Comparison of ENCODE assay signal across 1 cellular context in the genomic region with DNA sequence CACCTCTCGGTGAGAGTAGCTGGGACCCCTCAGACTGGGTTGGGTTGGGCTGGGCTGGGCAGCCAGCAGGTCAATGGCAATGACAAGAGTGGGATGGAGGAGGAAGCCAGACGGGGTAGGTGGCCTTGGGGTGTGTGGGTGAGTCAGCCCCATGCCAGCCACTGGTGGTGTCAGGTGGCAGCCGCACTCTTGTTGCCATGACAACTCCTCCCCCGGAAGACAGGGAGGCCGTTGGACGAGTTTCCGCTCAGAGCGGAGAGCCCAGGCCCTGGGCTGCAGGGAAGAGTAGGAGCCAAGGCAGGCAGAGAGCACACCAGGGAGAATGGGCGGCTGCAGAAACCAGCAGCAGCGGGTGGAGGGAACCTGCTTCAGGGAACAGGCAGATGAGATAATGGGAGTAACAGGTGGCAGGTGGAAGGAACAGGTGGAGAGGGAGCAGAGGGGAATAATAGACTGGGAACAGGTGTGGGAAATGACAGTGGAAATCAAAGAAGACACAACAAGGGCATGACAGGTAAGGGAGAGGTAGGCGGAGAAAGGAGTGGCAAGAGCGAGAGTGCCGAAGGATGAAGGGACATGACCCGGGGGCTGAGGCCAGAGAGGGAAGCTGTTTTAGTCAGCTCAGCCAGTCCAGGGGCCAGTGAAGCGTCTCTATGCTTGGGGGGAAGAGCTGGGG.
TF ChIP-seq lines count a peak whose summit lies in the region.

No MANE protein-coding gene starts in this region.

TF ChIP-seq in HepG2, 621 proteins besides CTCF, POLR2A, EP300 and RAD21 (continued from another document and continues in another):
- no peak for TF ChIP-seq TERF1 (CRISPR knock-in tag; IDR thresholded peaks at IDR 0.05)
- TF ChIP-seq TFE3 (CRISPR knock-in tag; IDR thresholded peaks at IDR 0.05), result 0 out of 2 replicates have a peak, but pooled peaks have one; percentile 24
- no peak for TF ChIP-seq ZNF766 (CRISPR knock-in tag; IDR thresholded peaks at IDR 0.05; ENCODE audit: borderline replicate concordance)
- no peak for TF ChIP-seq HOXD1 (CRISPR knock-in tag; IDR thresholded peaks at IDR 0.05)
- no peak for TF ChIP-seq DDIT3 (CRISPR knock-in tag; IDR thresholded peaks at IDR 0.05)
- no peak for TF ChIP-seq ZNF343 (CRISPR knock-in tag; IDR thresholded peaks at IDR 0.05)
- TF ChIP-seq SAFB2 (CRISPR knock-in tag; IDR thresholded peaks at IDR 0.05; ENCODE audit: borderline replicate concordance, low read depth), result no peak
- TF ChIP-seq ZNF577 (CRISPR knock-in tag; IDR thresholded peaks at IDR 0.05; ENCODE audit: borderline replicate concordance, low read depth), result no peak
- TF ChIP-seq DNMT3B (CRISPR knock-in tag; conservative IDR thresholded peaks at IDR 0.05), result no peak
- no peak for TF ChIP-seq CBX1 (IDR thresholded peaks at IDR 0.05; ENCODE audit: low read depth)
- TF ChIP-seq REPIN1 (CRISPR knock-in tag; IDR thresholded peaks at IDR 0.05; ENCODE audit: borderline replicate concordance, low read depth), result no peak
- TF ChIP-seq ZBTB38 (CRISPR knock-in tag; IDR thresholded peaks at IDR 0.05), result peak; percentile 81; the same call in 1 of the 2 replicates
- no peak for TF ChIP-seq POGZ (CRISPR knock-in tag; IDR thresholded peaks at IDR 0.05)
- no peak for TF ChIP-seq IRF1 (CRISPR knock-in tag; IDR thresholded peaks at IDR 0.05; ENCODE audit: low read depth)
- TF ChIP-seq ZNF572 (CRISPR knock-in tag; IDR thresholded peaks at IDR 0.05), result no peak
- no peak for TF ChIP-seq ZNF530 (CRISPR knock-in tag; IDR thresholded peaks at IDR 0.05; ENCODE audit: low read depth)
- no peak for TF ChIP-seq BCL3 (CRISPR knock-in tag; IDR thresholded peaks at IDR 0.05)
- no peak for TF ChIP-seq ZNF674 (CRISPR knock-in tag; IDR thresholded peaks at IDR 0.05; ENCODE audit: low read depth)
- TF ChIP-seq HOXA9 (CRISPR knock-in tag; IDR thresholded peaks at IDR 0.05; ENCODE audit: borderline replicate concordance), result no peak
- no peak for TF ChIP-seq HIVEP1 (CRISPR knock-in tag; IDR thresholded peaks at IDR 0.05)
- no peak for TF ChIP-seq HNRNPK (IDR thresholded peaks at IDR 0.05; ENCODE audit: low read depth, low read length, poor library complexity, severe bottlenecking)
- no peak for TF ChIP-seq KDM5B (CRISPR knock-in tag; IDR thresholded peaks at IDR 0.05; ENCODE audit: borderline replicate concordance)
- TF ChIP-seq, protein P1, sequence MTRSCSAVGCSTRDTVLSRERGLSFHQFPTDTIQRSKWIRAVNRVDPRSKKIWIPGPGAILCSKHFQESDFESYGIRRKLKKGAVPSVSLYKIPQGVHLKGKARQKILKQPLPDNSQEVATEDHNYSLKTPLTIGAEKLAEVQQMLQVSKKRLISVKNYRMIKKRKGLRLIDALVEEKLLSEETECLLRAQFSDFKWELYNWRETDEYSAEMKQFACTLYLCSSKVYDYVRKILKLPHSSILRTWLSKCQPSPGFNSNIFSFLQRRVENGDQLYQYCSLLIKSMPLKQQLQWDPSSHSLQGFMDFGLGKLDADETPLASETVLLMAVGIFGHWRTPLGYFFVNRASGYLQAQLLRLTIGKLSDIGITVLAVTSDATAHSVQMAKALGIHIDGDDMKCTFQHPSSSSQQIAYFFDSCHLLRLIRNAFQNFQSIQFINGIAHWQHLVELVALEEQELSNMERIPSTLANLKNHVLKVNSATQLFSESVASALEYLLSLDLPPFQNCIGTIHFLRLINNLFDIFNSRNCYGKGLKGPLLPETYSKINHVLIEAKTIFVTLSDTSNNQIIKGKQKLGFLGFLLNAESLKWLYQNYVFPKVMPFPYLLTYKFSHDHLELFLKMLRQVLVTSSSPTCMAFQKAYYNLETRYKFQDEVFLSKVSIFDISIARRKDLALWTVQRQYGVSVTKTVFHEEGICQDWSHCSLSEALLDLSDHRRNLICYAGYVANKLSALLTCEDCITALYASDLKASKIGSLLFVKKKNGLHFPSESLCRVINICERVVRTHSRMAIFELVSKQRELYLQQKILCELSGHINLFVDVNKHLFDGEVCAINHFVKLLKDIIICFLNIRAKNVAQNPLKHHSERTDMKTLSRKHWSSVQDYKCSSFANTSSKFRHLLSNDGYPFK (CRISPR knock-in tag; IDR thresholded peaks at IDR 0.05; ENCODE audit: borderline replicate concordance), result peak; percentile 46; the same call in 1 of the 2 replicates
- TF ChIP-seq NFYC (CRISPR knock-in tag; IDR thresholded peaks at IDR 0.05), result no peak
- TF ChIP-seq ATF7 (IDR thresholded peaks at IDR 0.05), result no peak
- TF ChIP-seq ATF7 (CRISPR knock-in tag; IDR thresholded peaks at IDR 0.05), result no peak
- TF ChIP-seq ZFYVE20 (CRISPR knock-in tag; IDR thresholded peaks at IDR 0.05; ENCODE audit: borderline replicate concordance, low read depth), result no peak
- TF ChIP-seq XRCC5 (optimal IDR thresholded peaks at IDR 0.05; ENCODE audit: low read length), result no peak
- TF ChIP-seq ZNF280B (CRISPR knock-in tag; IDR thresholded peaks at IDR 0.05; ENCODE audit: borderline replicate concordance), result no peak
- no peak for TF ChIP-seq ETV6 (CRISPR knock-in tag; conservative IDR thresholded peaks at IDR 0.05)
- TF ChIP-seq ZBTB7A (CRISPR knock-in tag; IDR thresholded peaks at IDR 0.05), result no peak
- no peak for TF ChIP-seq ATF5 (CRISPR knock-in tag; IDR thresholded peaks at IDR 0.05; ENCODE audit: low read depth)
- TF ChIP-seq SATB2 (CRISPR knock-in tag; IDR thresholded peaks at IDR 0.05), result no peak
- no peak for TF ChIP-seq ZNF33B (CRISPR knock-in tag; IDR thresholded peaks at IDR 0.05)
- TF ChIP-seq, protein P2, sequence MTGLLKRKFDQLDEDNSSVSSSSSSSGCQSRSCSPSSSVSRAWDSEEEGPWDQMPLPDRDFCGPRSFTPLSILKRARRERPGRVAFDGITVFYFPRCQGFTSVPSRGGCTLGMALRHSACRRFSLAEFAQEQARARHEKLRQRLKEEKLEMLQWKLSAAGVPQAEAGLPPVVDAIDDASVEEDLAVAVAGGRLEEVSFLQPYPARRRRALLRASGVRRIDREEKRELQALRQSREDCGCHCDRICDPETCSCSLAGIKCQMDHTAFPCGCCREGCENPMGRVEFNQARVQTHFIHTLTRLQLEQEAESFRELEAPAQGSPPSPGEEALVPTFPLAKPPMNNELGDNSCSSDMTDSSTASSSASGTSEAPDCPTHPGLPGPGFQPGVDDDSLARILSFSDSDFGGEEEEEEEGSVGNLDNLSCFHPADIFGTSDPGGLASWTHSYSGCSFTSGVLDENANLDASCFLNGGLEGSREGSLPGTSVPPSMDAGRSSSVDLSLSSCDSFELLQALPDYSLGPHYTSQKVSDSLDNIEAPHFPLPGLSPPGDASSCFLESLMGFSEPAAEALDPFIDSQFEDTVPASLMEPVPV (CRISPR knock-in tag; IDR thresholded peaks at IDR 0.05), result no peak
- no peak for TF ChIP-seq IKZF4 (CRISPR knock-in tag; IDR thresholded peaks at IDR 0.05; ENCODE audit: borderline replicate concordance, low read depth, not compliant biosample characterization)
- no peak for TF ChIP-seq NFIC (IDR thresholded peaks at IDR 0.05; ENCODE audit: low read length)
- peak; percentile 54; the same call in 1 of the 2 replicates for TF ChIP-seq SIX1 (CRISPR knock-in tag; IDR thresholded peaks at IDR 0.05; ENCODE audit: borderline replicate concordance)
- no peak for TF ChIP-seq ZNF879 (CRISPR knock-in tag; IDR thresholded peaks at IDR 0.05)
- TF ChIP-seq NR2F1 (CRISPR knock-in tag; IDR thresholded peaks at IDR 0.05), result no peak
- no peak for TF ChIP-seq ZBTB8A (CRISPR knock-in tag; IDR thresholded peaks at IDR 0.05; ENCODE audit: borderline replicate concordance, low read depth)
- peak; percentile 78; the same call in 1 of the 2 replicates for TF ChIP-seq ETV5 (CRISPR knock-in tag; IDR thresholded peaks at IDR 0.05; ENCODE audit: borderline replicate concordance)
- TF ChIP-seq AHR (CRISPR knock-in tag; IDR thresholded peaks at IDR 0.05), result no peak
- no peak for TF ChIP-seq SMARCE1 (IDR thresholded peaks at IDR 0.05; ENCODE audit: borderline replicate concordance)
- no peak for TF ChIP-seq BORCS8-MEF2B (CRISPR knock-in tag; IDR thresholded peaks at IDR 0.05)
- no peak for TF ChIP-seq NR3C1 (CRISPR knock-in tag; IDR thresholded peaks at IDR 0.05)
- no peak for TF ChIP-seq ATRX (CRISPR knock-in tag; IDR thresholded peaks at IDR 0.05; ENCODE audit: borderline replicate concordance)
- TF ChIP-seq MEIS1 (CRISPR knock-in tag; IDR thresholded peaks at IDR 0.05; ENCODE audit: borderline replicate concordance), result no peak
- TF ChIP-seq JUN (CRISPR knock-in tag; IDR thresholded peaks at IDR 0.05), result peak; percentile 82; the same call in 1 of the 2 replicates
- TF ChIP-seq, protein P3, sequence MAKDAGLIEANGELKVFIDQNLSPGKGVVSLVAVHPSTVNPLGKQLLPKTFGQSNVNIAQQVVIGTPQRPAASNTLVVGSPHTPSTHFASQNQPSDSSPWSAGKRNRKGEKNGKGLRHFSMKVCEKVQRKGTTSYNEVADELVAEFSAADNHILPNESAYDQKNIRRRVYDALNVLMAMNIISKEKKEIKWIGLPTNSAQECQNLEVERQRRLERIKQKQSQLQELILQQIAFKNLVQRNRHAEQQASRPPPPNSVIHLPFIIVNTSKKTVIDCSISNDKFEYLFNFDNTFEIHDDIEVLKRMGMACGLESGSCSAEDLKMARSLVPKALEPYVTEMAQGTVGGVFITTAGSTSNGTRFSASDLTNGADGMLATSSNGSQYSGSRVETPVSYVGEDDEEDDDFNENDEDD (CRISPR knock-in tag; IDR thresholded peaks at IDR 0.05; ENCODE audit: borderline replicate concordance), result no peak
- TF ChIP-seq TEAD3 (CRISPR knock-in tag; optimal IDR thresholded peaks at IDR 0.05; ENCODE audit: borderline replicate concordance), result peak; percentile 50
- no peak for TF ChIP-seq ZNF883 (CRISPR knock-in tag; IDR thresholded peaks at IDR 0.05; ENCODE audit: not compliant biosample characterization)
- no peak for TF ChIP-seq ZNF496 (CRISPR knock-in tag; IDR thresholded peaks at IDR 0.05; ENCODE audit: insufficient replicate concordance)
- TF ChIP-seq, protein P4, sequence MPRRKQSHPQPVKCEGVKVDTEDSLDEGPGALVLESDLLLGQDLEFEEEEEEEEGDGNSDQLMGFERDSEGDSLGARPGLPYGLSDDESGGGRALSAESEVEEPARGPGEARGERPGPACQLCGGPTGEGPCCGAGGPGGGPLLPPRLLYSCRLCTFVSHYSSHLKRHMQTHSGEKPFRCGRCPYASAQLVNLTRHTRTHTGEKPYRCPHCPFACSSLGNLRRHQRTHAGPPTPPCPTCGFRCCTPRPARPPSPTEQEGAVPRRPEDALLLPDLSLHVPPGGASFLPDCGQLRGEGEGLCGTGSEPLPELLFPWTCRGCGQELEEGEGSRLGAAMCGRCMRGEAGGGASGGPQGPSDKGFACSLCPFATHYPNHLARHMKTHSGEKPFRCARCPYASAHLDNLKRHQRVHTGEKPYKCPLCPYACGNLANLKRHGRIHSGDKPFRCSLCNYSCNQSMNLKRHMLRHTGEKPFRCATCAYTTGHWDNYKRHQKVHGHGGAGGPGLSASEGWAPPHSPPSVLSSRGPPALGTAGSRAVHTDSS (CRISPR knock-in tag; conservative IDR thresholded peaks at IDR 0.05), result no peak
